ENCODE assay signal across 23 cellular contexts in genomic region chr6:154356118-154356517, GRCh38. TPM values are rescaled to one million over a fixed set of nuclear protein-coding genes. Genes with fewer than 3 reads are reported as not detected.
DNase-seq lines count a peak whose midpoint lies in the region; ATAC-seq, FAIRE-seq and TF ChIP-seq lines count a peak whose summit lies in the region.
"Had no signal": no experiment of that assay in that cellular context is flagged by ENCODE, and none has a peak within 500 bp of the region (broad histone marks: within the 10 kb centered on the region; RNA-seq: fewer than 3 reads in every experiment).

No MANE protein-coding gene starts in this region.

- H3K4me3 ChIP-seq in GM12878 = no peak overlapping the region
- H3K4me3 ChIP-seq in parathyroid adenoma (ENCODE audit: low read depth, low read length) = no peak overlapping the region
- H3K4me3 ChIP-seq: hepatocyte, sigmoid colon, SJSA1 had no signal

- peak overlapping the region; percentile 91 to 98 (median 97) for H3K27ac Mint-ChIP-seq in CD14-positive monocyte
- H3K27ac Mint-ChIP-seq in IgD-negative memory B cell = peak overlapping the region in 2 of 3 donors; percentile 59 to 82
- H3K27ac Mint-ChIP-seq: activated CD4-positive, alpha-beta T cell treated with anti-CD3 and anti-CD28 coated beads, Interleukin-2, amount 10 ng/mL, durations not matched to agents 7 days and 5 days; activated naive CD4-positive, alpha-beta T cell treated with anti-CD3 and anti-CD28 coated beads for 36 hours; mesothelial cell of epicardium; nephron had no signal

- CTCF ChIA-PET in GM12878 (lab: Yijun Ruan, JAX) = interaction anchor here (1.3 kb wide), 1 partner anchor 53 kb away, joined by 3 read pairs; no protein-coding TSS in a partner anchor

- POLR2A ChIA-PET in GM12878 (lab: Charles Lee) = no interaction called here

- TF ChIP-seq POLR2A in GM12878 (IDR thresholded peaks at IDR 0.05; ENCODE audit: low read depth, low read length) = no peak

- WGBS in GM12878 (ENCODE audit: insufficient coverage, insufficient replicate concordance, low lambda C conversion rate, missing lambda C conversion rate) = 31% methylated on average over 2 of the region's 2 CpGs

- peaks cover 2 to 18% of the 10 kb centered on the region in 2 donors for H3K36me3 Mint-ChIP-seq in CD14-positive monocyte
- H3K36me3 Mint-ChIP-seq in IgD-negative memory B cell = no peaks in the 10 kb centered on the region
- H3K36me3 Mint-ChIP-seq: mesothelial cell of epicardium had no signal

- H3K4me3 Mint-ChIP-seq in CD14-positive monocyte (peak overlapping the region; percentile 68 to 82), IgD-negative memory B cell (peak overlapping the region in 3 of 4 donors; percentile 34 to 76 (median 45))
- H3K4me3 Mint-ChIP-seq: activated CD4-positive, alpha-beta T cell treated with anti-CD3 and anti-CD28 coated beads, Interleukin-2, amount 10 ng/mL, durations not matched to agents 7 days and 5 days; activated naive CD4-positive, alpha-beta T cell treated with anti-CD3 and anti-CD28 coated beads for 36 hours; H9; mesothelial cell of epicardium; nephron had no signal

- FAIRE-seq in GM12878 (lab: Jason Lieb, UNC) = no peak

- SMC1A ChIA-PET in GM12878 (lab: Charles Lee; ENCODE audit: uncharacterized antibody, unreplicated experiment) = interaction anchor here (0.8 to 1.1 kb wide), 3 partner anchors 26 to 112 kb away, joined by 3 read pairs; no protein-coding TSS in a partner anchor

- H3K9me3 Mint-ChIP-seq in CD14-positive monocyte (peaks cover 0 to 10% (median 0%) of the 10 kb centered on the region in 7 donors), IgD-negative memory B cell (peaks cover 0 to 2% (median 0%) of the 10 kb centered on the region in 3 donors)
- H3K9me3 Mint-ChIP-seq: activated naive CD4-positive, alpha-beta T cell treated with anti-CD3 and anti-CD28 coated beads for 36 hours; H9; mesothelial cell of epicardium; nephron had no signal

- no TSS peak for BruUV-seq in GM12878 (replicated peaks; lab: Mats Ljungman, UMichigan)

- no peak for DNase-seq in CD14-positive monocyte (ENCODE audit: low spot score)
- no peak for DNase-seq in GM12878 (ENCODE audit: low read depth, low spot score)
- no peak for DNase-seq in T1000 (lab: John Stamatoyannopoulos, UW)
- DNase-seq in HUDEP-2 (lab: John Stamatoyannopoulos, UW; ENCODE audit: unreplicated experiment in 76 of 76) = no peak
- no peak for DNase-seq in NCI-H345 treated with DMSO at 0.1 percent for 48 hours (lab: John Stamatoyannopoulos, UW; ENCODE audit: unreplicated experiment)
- DNase-seq: activated CD4-positive, alpha-beta T cell treated with anti-CD3 and anti-CD28 coated beads, Interleukin-2, amount 10 ng/mL, durations not matched to agents 7 days and 5 days; activated naive CD4-positive, alpha-beta T cell treated with anti-CD3 and anti-CD28 coated beads for 36 hours; activated T-cell treated with anti-CD3 and anti-CD28 coated beads, Interleukin-2, amount 50 U/mL, for 48 hours; amniotic stem cell; effector CD4-positive, alpha-beta T cell; foreskin fibroblast; H9; NCI-H1105 treated with DMSO at 0.1 percent for 48 hours; NCI-H446; sigmoid colon; stimulated activated CD4-positive, alpha-beta T cell treated with anti-CD3 and anti-CD28 coated beads, Interleukin-15, amount 100 ng/mL, for 24 hours; T-helper 2 cell had no signal

- RAD21 ChIA-PET in GM12878 (lab: Charles Lee; ENCODE audit: unreplicated experiment) = no interaction called here

- H3K9me3 ChIP-seq in GM12878 (replicated peaks; ENCODE audit: control insufficient read depth, insufficient read depth, low read length) (no peaks in the 10 kb centered on the region; the same call in 2 of the 3 replicates), parathyroid adenoma (ENCODE audit: control insufficient read depth, low read length) (no peaks in the 10 kb centered on the region)
- H3K9me3 ChIP-seq: sigmoid colon, SJSA1 had no signal

- intact Hi-C loops in CD14-positive monocyte (cut with micrococcal nuclease) (loop anchor here (5.0 to 10.0 kb wide), 2 partner anchors 54 to 221 kb away; no protein-coding TSS in a partner anchor), GM12878 (cut with micrococcal nuclease; ENCODE audit: unreplicated experiment) (loop anchor here (5.0 kb wide), 1 partner anchor 199 kb away; no protein-coding TSS in a partner anchor)

- no peak for ATAC-seq in GM12878

- H3K79me2 ChIP-seq in GM12878 (ENCODE audit: control insufficient read depth, insufficient read depth, low read length) = no peaks in the 10 kb centered on the region
- no peaks in the 10 kb centered on the region for H3K79me2 ChIP-seq in parathyroid adenoma
- H3K79me2 ChIP-seq: hepatocyte had no signal

- TF ChIP-seq CTCF in CD14-positive monocyte (IDR thresholded peaks at IDR 0.05) (no peak), GM12878 (IDR thresholded peaks at IDR 0.05 in 2 of 3, conservative IDR thresholded peaks at IDR 0.05 in 1 of 3; ENCODE audit: control insufficient read depth in 2 of 3, extremely low read depth in 1 of 3, insufficient read depth in 1 of 3, low read depth in 3 of 3, low read length in 3 of 3) (no peak), parathyroid adenoma (IDR thresholded peaks at IDR 0.05) (no peak)

- H3K4me2 ChIP-seq in GM12878 (ENCODE audit: control insufficient read depth, insufficient read depth) (peak overlapping the region; percentile 34; the same call in 1 of the 2 replicates), parathyroid adenoma (ENCODE audit: low read length) (no peak overlapping the region)
- H3K4me2 ChIP-seq: hepatocyte had no signal

- H3K4me1 ChIP-seq in GM12878 (ENCODE audit: control insufficient read depth, insufficient read depth, low read length) (peaks cover 33% of the 10 kb centered on the region), parathyroid adenoma (no peaks in the 10 kb centered on the region)
- H3K4me1 ChIP-seq: sigmoid colon had no signal

- H3K36me3 ChIP-seq in GM12878 (ENCODE audit: control insufficient read depth in 2 of 2, insufficient read depth in 2 of 2, low read length in 1 of 2) (no peaks in the 10 kb centered on the region), parathyroid adenoma (ENCODE audit: control insufficient read depth, insufficient read depth, low read length) (no peaks in the 10 kb centered on the region)
- H3K36me3 ChIP-seq: sigmoid colon, SJSA1 had no signal

- peaks cover 89% of the 10 kb centered on the region for H3K4me1 Mint-ChIP-seq in CD14-positive monocyte
- peaks cover 21 to 35% (median 25%) of the 10 kb centered on the region in 3 donors for H3K4me1 Mint-ChIP-seq in IgD-negative memory B cell
- H3K4me1 Mint-ChIP-seq: H9 had no signal

- H4K20me1 ChIP-seq in GM12878 (ENCODE audit: control insufficient read depth, insufficient read depth) = no peaks in the 10 kb centered on the region

- H2AFZ ChIP-seq in GM12878 (ENCODE audit: control insufficient read depth, low read depth, low read length) (no peak overlapping the region), parathyroid adenoma (no peak overlapping the region)
- H2AFZ ChIP-seq: hepatocyte had no signal

- no peak for TF ChIP-seq RAD21 in GM12878 (IDR thresholded peaks at IDR 0.05; ENCODE audit: insufficient read depth, low read depth, low read length)

- H3K9ac ChIP-seq in GM12878 (ENCODE audit: control insufficient read depth, insufficient read depth, low read length) (no peak overlapping the region), parathyroid adenoma (no peak overlapping the region)

- in situ Hi-C loops in GM12878 (cut with MboI) = loop anchor here (5.0 kb wide), 1 partner anchor 199 kb away; no protein-coding TSS in a partner anchor

- H3K27me3 ChIP-seq in GM12878 (replicated peaks in 1 of 2; ENCODE audit: control insufficient read depth in 2 of 2, insufficient read depth in 2 of 2, low read length in 1 of 2) = no peaks in the 10 kb centered on the region; a peak in 1 of 4 replicates
- H3K27me3 ChIP-seq in parathyroid adenoma (ENCODE audit: control insufficient read depth, insufficient read depth, low read length) = no peaks in the 10 kb centered on the region
- H3K27me3 ChIP-seq: hepatocyte, sigmoid colon, SJSA1 had no signal

- H3K27ac ChIP-seq in GM12878 (ENCODE audit: control insufficient read depth, insufficient read depth) (no peak overlapping the region), parathyroid adenoma (peak overlapping the region; percentile 1)
- H3K27ac ChIP-seq: hepatocyte, sigmoid colon, SJSA1 had no signal

- no peak for TF ChIP-seq EP300 in GM12878 (IDR thresholded peaks at IDR 0.05; ENCODE audit: borderline replicate concordance in 1 of 2, control insufficient read depth in 1 of 2, low read depth in 2 of 2, low read length in 2 of 2)

- H3K27me3 Mint-ChIP-seq in CD14-positive monocyte (ENCODE audit: low read depth in 3 of 3) = peaks cover 0 to 3% (median 0%) of the 10 kb centered on the region in 3 donors
- peaks cover 10% of the 10 kb centered on the region for H3K27me3 Mint-ChIP-seq in IgD-negative memory B cell

RNA-seq across cellular contexts. Expression of gene IPCEF1, which starts 0.5 kb away (rescaled TPM):
- polyA plus RNA-seq in CD14-positive monocyte (10 to 100 TPM; 14.7 to 16.5 TPM), IgD-negative memory B cell (2.1 TPM), GM12878 (2011; rRNA removed) (137 and 214 TPM in 2 replicates), GM12878 (2014; fragmentation: Illumina TruSeq; extraction: Trizol) (4.4 and 6.9 TPM in 2 replicates), GM12878 (2014; fragmentation: Nextera tagmentation; extraction: Ambion mirVana) (1 to 10 TPM; 1.3 to 2.7 TPM), GM12878 (2014; rRNA removed) (3.2 and 3.9 TPM in 2 replicates), GM12878 (2016; fragmentation: Nextera tagmentation; extraction: Ambion mirVana) (1 to 10 TPM; 1.4 to 2.1 TPM)
- total RNA-seq in GM12878 (2013; cell fraction: nucleolus; rRNA removed) = 37.2 and 45.4 TPM in 2 replicates
- total RNA-seq in GM12878 (2014; rRNA removed) (6.4 and 7.2 TPM in 2 replicates), GM12878 (2014; rRNA removed; fragmentation: Illumina TruSeq; extraction: Trizol) (6.6 and 7.1 TPM in 2 replicates), GM12878 (2021) (4.9 and 6.8 TPM in 2 replicates)
- polyA plus RNA-seq in GM12878 (2011; ENCODE audit: low read depth) = 2.9 TPM
- polyA plus RNA-seq in GM12878 (2011; cell fraction: cytosol; rRNA removed) = 69.1 and 79.9 TPM in 2 replicates
- polyA plus RNA-seq in GM12878 (2011; cell fraction: nucleus; rRNA removed) = 75.6 and 84.1 TPM in 2 replicates
- polyA plus RNA-seq in GM12878 (2012) = 2.5 and 8.6 TPM in 2 replicates
- polyA minus RNA-seq in GM12878 (2011; rRNA and poly(A)+ RNA removed) = 301 and 346 TPM in 2 replicates
- polyA minus RNA-seq in GM12878 (2011; cell fraction: cytosol; rRNA and poly(A)+ RNA removed) = 106 and 127 TPM in 2 replicates
- 128 and 135 TPM in 2 replicates for polyA minus RNA-seq in GM12878 (2011; cell fraction: nucleus; rRNA and poly(A)+ RNA removed)
- polyA plus RNA-seq: hepatocyte had no signal
